8 cellular contexts compared by ENCODE assay signal in genomic region chr17:48374650-48375230, GRCh38. TPM values are rescaled to one million over a fixed set of nuclear protein-coding genes. Genes with fewer than 3 reads are reported as not detected.
DNase-seq lines count a peak whose midpoint lies in the region; ATAC-seq and TF ChIP-seq lines count a peak whose summit lies in the region.

No MANE protein-coding gene starts in this region.

- 74% methylated on average over 1 of the region's 1 CpG for WGBS in prostate gland

- POLR2A ChIA-PET in HEK293 (lab: Yijun Ruan, JAX) (no interaction called here), RWPE1 (lab: Yijun Ruan, JAX; ENCODE audit: low non-redundant PET) (no interaction called here)

- H3K4me3 ChIP-seq in HEK293 (ENCODE audit: low read depth, low read length) (no peak overlapping the region), choroid plexus epithelial cell (ENCODE audit: low read depth, low read length) (no peak overlapping the region), prostate gland (no peak overlapping the region)

- intact Hi-C loops in prostate gland (cut with DNase I): no loop called here

- TF ChIP-seq POLR2A in prostate gland (IDR thresholded peaks at IDR 0.05): no peak

- peak; percentile 79 for DNase-seq in D341Med (ENCODE audit: low spot score)
- peak; percentile 16 for DNase-seq in RWPE1 (ENCODE audit: low spot score)
- peak; percentile 8 for DNase-seq in choroid plexus epithelial cell (ENCODE audit: low read depth)
- DNase-seq in prostate gland (ENCODE audit: low spot score): no peak
- DNase-seq in nucleus accumbens (lab: John Stamatoyannopoulos, UW): no peak
- no peak for DNase-seq in GOT3 (lab: John Stamatoyannopoulos, UW)

- H3K4me1 ChIP-seq in HEK293 (ENCODE audit: control insufficient read depth, insufficient read depth, low read length): no peaks in the 10 kb centered on the region
- no peaks in the 10 kb centered on the region for H3K4me1 ChIP-seq in prostate gland (replicated peaks)

- TF ChIP-seq CTCF in HEK293 (tag by site-specific recombination; IDR thresholded peaks at IDR 0.05) (no peak), RWPE1 (conservative IDR thresholded peaks at IDR 0.05; ENCODE audit: low read depth) (0 out of 2 replicates have a peak, but pooled peaks have one; percentile 16), choroid plexus epithelial cell (conservative IDR thresholded peaks at IDR 0.05; ENCODE audit: low read depth, low read length) (peak; percentile 52), prostate gland (IDR thresholded peaks at IDR 0.05) (peak; percentile 17 to 53 (median 48))

- H3K9me3 ChIP-seq in HEK293 (ENCODE audit: control insufficient read depth, insufficient read depth, low read depth, low read length) (no peaks in the 10 kb centered on the region), prostate gland (no peaks in the 10 kb centered on the region)

- ATAC-seq in HG03175 (IDR thresholded peaks at IDR 0.05; ENCODE audit: unreplicated experiment): no peak

- CTCF ChIA-PET in HEK293 (lab: Yijun Ruan, JAX) (interaction anchor here (0.5 to 10.7 kb wide), 48 partner anchors 8 to 504 kb away, joined by 3 to 109 read pairs (median 6); partner anchors contain the start of gene HOXB5), RWPE1 (lab: Yijun Ruan, JAX) (interaction anchor here (1.5 kb wide), 1 partner anchor 11 kb away, joined by 3 read pairs; no protein-coding TSS in a partner anchor)

- H3K36me3 ChIP-seq in HEK293 (ENCODE audit: control insufficient read depth in 2 of 2, insufficient read depth in 1 of 2, low read length in 2 of 2): no peaks in the 10 kb centered on the region
- H3K36me3 ChIP-seq in prostate gland: no peaks in the 10 kb centered on the region

- peaks cover 5% of the 10 kb centered on the region for H3K27me3 ChIP-seq in prostate gland (replicated peaks; ENCODE audit: insufficient read depth)

- H3K27ac ChIP-seq in HEK293 (ENCODE audit: extremely low read depth, low read depth, low read length): no peak overlapping the region
- H3K27ac ChIP-seq in RWPE1: no peak overlapping the region
- no peak overlapping the region for H3K27ac ChIP-seq in prostate gland

TF ChIP-seq in HEK293, 187 proteins besides CTCF, POLR2A, EP300 and RAD21:
- no peak for TF ChIP-seq PRDM10 (tag by site-specific recombination; IDR thresholded peaks at IDR 0.05)
- TF ChIP-seq ZNF174 (tag by site-specific recombination; IDR thresholded peaks at IDR 0.05): no peak
- TF ChIP-seq ZNF561 (tag by site-specific recombination; IDR thresholded peaks at IDR 0.05; ENCODE audit: borderline replicate concordance): no peak
- no peak for TF ChIP-seq IKZF3 (tag by site-specific recombination; IDR thresholded peaks at IDR 0.05)
- TF ChIP-seq ZNF223 (tag by site-specific recombination; IDR thresholded peaks at IDR 0.05): no peak
- TF ChIP-seq ZNF580 (tag by site-specific recombination; IDR thresholded peaks at IDR 0.05): 0 out of 2 replicates have a peak, but pooled peaks have one; percentile 11
- TF ChIP-seq ZNF549 (tag by site-specific recombination; IDR thresholded peaks at IDR 0.05): peak; percentile 18; the same call in 1 of the 2 replicates
- TF ChIP-seq ZNF398 (tag by site-specific recombination; IDR thresholded peaks at IDR 0.05): no peak
- no peak for TF ChIP-seq FEZF1 (tag by site-specific recombination; IDR thresholded peaks at IDR 0.05)
- TF ChIP-seq ZNF555 (tag by site-specific recombination; conservative IDR thresholded peaks at IDR 0.05): no peak
- no peak for TF ChIP-seq ZNF16 (tag by site-specific recombination; IDR thresholded peaks at IDR 0.05; ENCODE audit: low read depth)
- no peak for TF ChIP-seq ZNF423 (tag by site-specific recombination; IDR thresholded peaks at IDR 0.05)
- TF ChIP-seq ZNF571 (tag by site-specific recombination; IDR thresholded peaks at IDR 0.05): no peak
- no peak for TF ChIP-seq ZNF140 (tag by site-specific recombination; IDR thresholded peaks at IDR 0.05)
- peak; percentile 92 for TF ChIP-seq ZNF654 (tag by site-specific recombination; IDR thresholded peaks at IDR 0.05; ENCODE audit: low read depth)
- TF ChIP-seq ZNF404 (tag by site-specific recombination; IDR thresholded peaks at IDR 0.05): no peak
- TF ChIP-seq ZNF626 (tag by site-specific recombination; IDR thresholded peaks at IDR 0.05): 0 out of 2 replicates have a peak, but pooled peaks have one; percentile 24
- TF ChIP-seq MYNN (tag by site-specific recombination; IDR thresholded peaks at IDR 0.05; ENCODE audit: borderline replicate concordance): no peak
- no peak for TF ChIP-seq ZNF280C (tag by site-specific recombination; IDR thresholded peaks at IDR 0.05)
- TF ChIP-seq ZNF510 (tag by site-specific recombination; IDR thresholded peaks at IDR 0.05; ENCODE audit: insufficient replicate concordance): no peak
- TF ChIP-seq OVOL3 (tag by site-specific recombination; IDR thresholded peaks at IDR 0.05): no peak
- TF ChIP-seq ZNF37A (tag by site-specific recombination; IDR thresholded peaks at IDR 0.05): no peak
- no peak for TF ChIP-seq ZEB2 (tag by site-specific recombination; IDR thresholded peaks at IDR 0.05)
- no peak for TF ChIP-seq HOXD13 (CRISPR knock-in tag; IDR thresholded peaks at IDR 0.05; ENCODE audit: borderline replicate concordance)
- TF ChIP-seq ZNF24 (tag by site-specific recombination; IDR thresholded peaks at IDR 0.05): no peak
- no peak for TF ChIP-seq ZNF19 (tag by site-specific recombination; IDR thresholded peaks at IDR 0.05; ENCODE audit: low read depth)

RNA-seq across cellular contexts. Expression of gene SKAP1, which starts 55.3 kb away (rescaled TPM):
- 1 to 10 TPM; 1.1 to 1.4 TPM for total RNA-seq in prostate gland

Comparison
In these comparisons a context has a peak if more than half of its experiments do, and no peak if none do; other contexts are left out.
1. DNase-seq: peak in D341Med (single experiment), RWPE1 (single experiment) and choroid plexus epithelial cell (single experiment); none in prostate gland (single experiment), nucleus accumbens (0 of 56) and GOT3 (single experiment).